14 cellular contexts compared by ENCODE assay signal in the genomic region with DNA sequence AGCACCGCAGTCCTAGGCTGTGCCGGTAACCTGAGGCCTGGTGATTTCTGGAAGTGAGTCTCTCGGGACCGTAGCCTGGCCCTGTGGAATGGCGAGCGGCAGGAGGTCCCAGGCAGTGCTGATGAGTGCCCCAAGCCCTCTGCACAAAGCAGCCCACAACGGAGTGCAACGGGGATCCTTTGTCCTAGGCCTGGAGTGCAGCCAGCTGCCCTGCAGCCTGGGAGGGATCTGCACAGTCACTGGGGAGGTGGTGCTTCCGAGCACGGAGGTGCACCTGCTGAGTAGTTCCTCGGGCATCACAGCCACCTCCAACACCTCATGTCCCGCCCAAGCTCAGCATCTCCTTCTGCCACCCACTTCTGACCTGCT.
A peak's percentile ranks its signal among the peaks of the same experiment; 100 is the strongest.
DNase-seq lines count a peak whose midpoint lies in the region; ATAC-seq and TF ChIP-seq lines count a peak whose summit lies in the region.
"Had no signal": no experiment of that assay in that cellular context is flagged by ENCODE, and none has a peak within 500 bp of the region (broad histone marks: within the 10 kb centered on the region; RNA-seq: fewer than 3 reads in every experiment).

No MANE protein-coding gene starts in this region.

- ATAC-seq in GM21381 (IDR thresholded peaks at IDR 0.05; ENCODE audit: unreplicated experiment) = no peak
- ATAC-seq: naive thymus-derived CD8-positive, alpha-beta T cell had no signal

- no peak overlapping the region for H3K4me3 Mint-ChIP-seq in activated naive CD4-positive, alpha-beta T cell treated with anti-CD3 and anti-CD28 coated beads, Interleukin-2, amount 10 ng/mL, durations not matched to agents 7 days and 5 days
- H3K4me3 Mint-ChIP-seq: activated CD4-positive, alpha-beta T cell treated with anti-CD3 and anti-CD28 coated beads, Interleukin-2, amount 10 ng/mL, durations not matched to agents 24 days and 14 days; naive thymus-derived CD8-positive, alpha-beta T cell had no signal

- H3K27ac Mint-ChIP-seq in activated naive CD4-positive, alpha-beta T cell treated with anti-CD3 and anti-CD28 coated beads, Interleukin-2, amount 10 ng/mL, durations not matched to agents 7 days and 5 days = no peak overlapping the region
- H3K27ac Mint-ChIP-seq: activated CD4-positive, alpha-beta T cell treated with anti-CD3 and anti-CD28 coated beads, Interleukin-2, amount 10 ng/mL, durations not matched to agents 24 days and 14 days; naive thymus-derived CD8-positive, alpha-beta T cell had no signal

- H3K36me3 Mint-ChIP-seq in activated naive CD4-positive, alpha-beta T cell treated with anti-CD3 and anti-CD28 coated beads, Interleukin-2, amount 10 ng/mL, durations not matched to agents 7 days and 5 days = no peaks in the 10 kb centered on the region
- H3K36me3 Mint-ChIP-seq: naive thymus-derived CD8-positive, alpha-beta T cell had no signal

- peaks cover 13% of the 10 kb centered on the region for H3K27me3 Mint-ChIP-seq in activated naive CD4-positive, alpha-beta T cell treated with anti-CD3 and anti-CD28 coated beads, Interleukin-2, amount 10 ng/mL, durations not matched to agents 7 days and 5 days
- H3K27me3 Mint-ChIP-seq: activated CD4-positive, alpha-beta T cell treated with anti-CD3 and anti-CD28 coated beads, Interleukin-2, amount 10 ng/mL, durations not matched to agents 24 days and 14 days; naive thymus-derived CD8-positive, alpha-beta T cell had no signal

- no peaks in the 10 kb centered on the region for H3K9me3 Mint-ChIP-seq in activated naive CD4-positive, alpha-beta T cell treated with anti-CD3 and anti-CD28 coated beads, Interleukin-2, amount 10 ng/mL, durations not matched to agents 7 days and 5 days
- H3K9me3 Mint-ChIP-seq: activated CD4-positive, alpha-beta T cell treated with anti-CD3 and anti-CD28 coated beads, Interleukin-2, amount 10 ng/mL, durations not matched to agents 24 days and 14 days; naive thymus-derived CD8-positive, alpha-beta T cell had no signal

- no peaks in the 10 kb centered on the region for H3K4me1 Mint-ChIP-seq in activated naive CD4-positive, alpha-beta T cell treated with anti-CD3 and anti-CD28 coated beads, Interleukin-2, amount 10 ng/mL, durations not matched to agents 7 days and 5 days
- H3K4me1 Mint-ChIP-seq: activated CD4-positive, alpha-beta T cell treated with anti-CD3 and anti-CD28 coated beads, Interleukin-2, amount 10 ng/mL, durations not matched to agents 24 days and 14 days; naive thymus-derived CD8-positive, alpha-beta T cell had no signal

- TF ChIP-seq CTCF in BE2C (IDR thresholded peaks at IDR 0.05; ENCODE audit: low read depth, low read length) = no peak

- H3K4me1 ChIP-seq in BE2C = peaks cover 12% of the 10 kb centered on the region

- no peaks in the 10 kb centered on the region for H3K36me3 ChIP-seq in BE2C

- H3K4me3 ChIP-seq in BE2C (ENCODE audit: low read depth, low read length) = no peak overlapping the region
- H3K4me3 ChIP-seq: lung had no signal

- H3K9me3 ChIP-seq in BE2C = no peaks in the 10 kb centered on the region

- CTCF ChIA-PET in activated naive CD4-positive, alpha-beta T cell treated with anti-CD3 and anti-CD28 coated beads, Interleukin-2, amount 10 ng/mL, durations not matched to agents 7 days and 5 days (lab: Charles Lee) = no interaction called here

- no peaks in the 10 kb centered on the region for H3K27me3 ChIP-seq in BE2C

- DNase-seq in BE2C = peak; percentile 31
- DNase-seq in ELF-1 (ENCODE audit: low read depth, low spot score) = peak; percentile 39
- peak; percentile 70 for DNase-seq in NCI-H510A (lab: John Stamatoyannopoulos, UW)
- DNase-seq in iPS-NIHi11 (ENCODE audit: low spot score) = peak; percentile 61
- no peak for DNase-seq in iPS-NIHi7 (ENCODE audit: extremely low spot score)
- no peak for DNase-seq in dermis blood vessel endothelial cell
- DNase-seq in activated naive CD4-positive, alpha-beta T cell treated with anti-CD3 and anti-CD28 coated beads, Interleukin-2, amount 10 ng/mL, durations not matched to agents 7 days and 5 days = no peak
- DNase-seq: activated CD4-positive, alpha-beta T cell treated with anti-CD3 and anti-CD28 coated beads, Interleukin-2, amount 10 ng/mL, durations not matched to agents 24 days and 14 days; AML-193; foreskin melanocyte; naive thymus-derived CD8-positive, alpha-beta T cell; NCI-H1930 had no signal

Comparison
In these comparisons a context has a peak if more than half of its experiments do, and no peak if none do; other contexts are left out.
1. DNase-seq: peak in BE2C (single experiment), ELF-1 (single experiment), NCI-H510A (single experiment) and iPS-NIHi11 (single experiment); none in iPS-NIHi7 (single experiment), dermis blood vessel endothelial cell (single experiment) and activated naive CD4-positive, alpha-beta T cell treated with anti-CD3 and anti-CD28 coated beads, Interleukin-2, amount 10 ng/mL, durations not matched to agents 7 days and 5 days (single experiment).